25 cellular contexts compared by ENCODE assay signal in the genomic region with DNA sequence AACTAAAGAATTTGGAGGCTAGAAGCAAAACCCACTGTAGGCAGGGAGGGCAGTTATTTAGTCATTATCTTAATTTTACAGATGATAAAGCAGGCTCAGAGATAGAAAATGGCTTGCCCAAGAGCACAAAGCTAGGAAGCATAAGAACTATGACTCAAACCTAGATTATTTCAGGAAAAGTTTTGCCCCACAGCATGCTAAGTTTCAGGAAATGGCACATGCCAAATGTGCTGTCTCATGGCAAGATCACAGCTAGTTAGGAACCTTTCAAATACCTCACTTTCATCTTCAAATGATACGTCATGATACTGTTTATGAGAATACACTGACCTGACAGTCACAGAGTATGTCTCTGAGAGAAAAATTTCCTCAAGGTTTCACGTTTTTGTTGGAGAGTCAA.
"Had no signal": no experiment of that assay in that cellular context is flagged by ENCODE, and none has a peak within 500 bp of the region (broad histone marks: within the 10 kb centered on the region; RNA-seq: fewer than 3 reads in every experiment).

No MANE protein-coding gene starts in this region.

- H3K36me3 Mint-ChIP-seq: immature natural killer cell; naive B cell; stimulated activated memory B cell treated with anti-CD40 and anti-IgM and Interleukin-4, amounts not matched to agents 10 μg/mL and 1 μg/mL and 100 μg/mL, for 72 hours had no signal

- H3K27me3 Mint-ChIP-seq: naive B cell; stimulated activated memory B cell treated with anti-CD40 and anti-IgM and Interleukin-4, amounts not matched to agents 10 μg/mL and 1 μg/mL and 100 μg/mL, for 72 hours; stimulated activated naive CD8-positive, alpha-beta T cell treated with anti-CD3 and anti-CD28 coated beads, Interleukin-15, amount 100 ng/mL, for 72 hours had no signal

- H3K4me3 Mint-ChIP-seq: immature natural killer cell; naive B cell; nephron progenitor cell; stimulated activated memory B cell treated with anti-CD40 and anti-IgM and Interleukin-4, amounts not matched to agents 10 μg/mL and 1 μg/mL and 100 μg/mL, for 72 hours; stimulated activated naive CD8-positive, alpha-beta T cell treated with anti-CD3 and anti-CD28 coated beads, Interleukin-15, amount 100 ng/mL, for 72 hours had no signal

- H3K27me3 ChIP-seq: gastrocnemius medialis, spleen, testis, tibial nerve, upper lobe of right lung, vagina had no signal

- H3K36me3 ChIP-seq: gastrocnemius medialis, spleen, tibial nerve, upper lobe of right lung, vagina had no signal

- H3K4me1 Mint-ChIP-seq: immature natural killer cell; naive B cell; nephron progenitor cell; stimulated activated memory B cell treated with anti-CD40 and anti-IgM and Interleukin-4, amounts not matched to agents 10 μg/mL and 1 μg/mL and 100 μg/mL, for 72 hours; stimulated activated naive CD8-positive, alpha-beta T cell treated with anti-CD3 and anti-CD28 coated beads, Interleukin-15, amount 100 ng/mL, for 72 hours had no signal

- DNase-seq: effector memory CD4-positive, alpha-beta T cell; erythroblast; gastrocnemius medialis; immature natural killer cell; kidney; left colon; left ventricle myocardium superior; mesendoderm; naive B cell; nephron progenitor cell; psoas muscle; retina; spleen; stimulated activated CD4-positive, alpha-beta T cell treated with anti-CD3 and anti-CD28 coated beads, Interleukin-15, amount 100 ng/mL, for 24 hours; stimulated activated CD4-positive, alpha-beta T cell treated with anti-CD3 and anti-CD28 coated beads, Interleukin-1b, Interleukin-23, amount 100 ng/mL, for 48 hours; stimulated activated CD4-positive, alpha-beta T cell treated with anti-CD3 and anti-CD28 coated beads, Interleukin-4, amount 100 ng/mL, for 24 hours; stimulated activated naive CD8-positive, alpha-beta T cell treated with anti-CD3 and anti-CD28 coated beads, Interleukin-15, amount 100 ng/mL, for 72 hours; testis; upper lobe of right lung had no signal

- H3K9me3 ChIP-seq: gastrocnemius medialis, psoas muscle, spleen, testis, tibial nerve, upper lobe of right lung, vagina had no signal

- ATAC-seq: gastrocnemius medialis; left colon; left ventricle myocardium superior; psoas muscle; sciatic nerve; stimulated activated memory B cell treated with anti-CD40 and anti-IgM and Interleukin-4, amounts not matched to agents 10 μg/mL and 1 μg/mL and 100 μg/mL, for 72 hours; stimulated activated naive CD8-positive, alpha-beta T cell treated with anti-CD3 and anti-CD28 coated beads, Interleukin-15, amount 100 ng/mL, for 72 hours; upper lobe of right lung had no signal

- FAIRE-seq: endometrium, kidney had no signal

- H3K4me1 ChIP-seq: gastrocnemius medialis, psoas muscle, spleen, testis, tibial nerve, upper lobe of right lung, vagina had no signal

- H3K27ac ChIP-seq: gastrocnemius medialis, psoas muscle, spleen, testis, tibial nerve, upper lobe of right lung, vagina had no signal

- H3K4me3 ChIP-seq: gastrocnemius medialis, lung, psoas muscle, spleen, testis, tibial nerve, upper lobe of right lung, vagina had no signal

- H3K27ac Mint-ChIP-seq: immature natural killer cell; naive B cell; nephron progenitor cell; stimulated activated memory B cell treated with anti-CD40 and anti-IgM and Interleukin-4, amounts not matched to agents 10 μg/mL and 1 μg/mL and 100 μg/mL, for 72 hours; stimulated activated naive CD8-positive, alpha-beta T cell treated with anti-CD3 and anti-CD28 coated beads, Interleukin-15, amount 100 ng/mL, for 72 hours had no signal
